In genomic region chr5:167916706-167917105, GRCh38 we compare ENCODE assay signal across 11 cellular contexts.
DNase-seq lines count a peak whose midpoint lies in the region; FAIRE-seq and TF ChIP-seq lines count a peak whose summit lies in the region.
"Had no signal": no experiment of that assay in that cellular context is flagged by ENCODE, and none has a peak within 500 bp of the region (broad histone marks: within the 10 kb centered on the region; RNA-seq: fewer than 3 reads in every experiment).

No MANE protein-coding gene starts in this region.

- TF ChIP-seq CTCF in AG10803 (conservative IDR thresholded peaks at IDR 0.05; ENCODE audit: low read length) = no peak
- TF ChIP-seq CTCF in fibroblast of villous mesenchyme (IDR thresholded peaks at IDR 0.05; ENCODE audit: insufficient read depth, low read depth, low read length) = no peak

- DNase-seq in AG10803 (ENCODE audit: low read depth) (peak; percentile 76), RCC 7860 (ENCODE audit: low spot score) (peak; percentile 56), fibroblast of villous mesenchyme (ENCODE audit: low read depth) (peak; percentile 21), midbrain (lab: John Stamatoyannopoulos, UW) (peak; percentile 40), SK-N-DZ (ENCODE audit: low spot score) (no peak), NCI-H2029 (lab: John Stamatoyannopoulos, UW) (no peak), OCI-M1 (lab: John Stamatoyannopoulos, UW) (no peak)
- DNase-seq in activated effector memory CD4-positive, alpha-beta T cell treated with Interleukin-2 at 50 U/mL for 16 hours = no peak
- DNase-seq: activated effector memory CD4-positive, alpha-beta T cell treated with anti-CD3 and anti-CD28 coated beads, Interleukin-2, amount 50 U/mL, for 16 hours; DMS79 treated with DMSO at 0.1 percent for 48 hours; NCI-H1694 had no signal

- no peak for FAIRE-seq in RCC 7860 (lab: Jason Lieb, UNC)

- no peak overlapping the region for H3K4me3 ChIP-seq in AG10803 (ENCODE audit: low read length)
- H3K4me3 ChIP-seq in fibroblast of villous mesenchyme (ENCODE audit: low read depth, low read length) = no peak overlapping the region

Comparison
In these comparisons a context has a peak if more than half of its experiments do, and no peak if none do; other contexts are left out.
1. DNase-seq: peak in AG10803 (single experiment), RCC 7860 (single experiment), fibroblast of villous mesenchyme (single experiment) and midbrain (single experiment); none in SK-N-DZ (single experiment), activated effector memory CD4-positive, alpha-beta T cell treated with Interleukin-2 at 50 U/mL for 16 hours (single experiment), NCI-H2029 (single experiment) and OCI-M1 (single experiment).